Comparison of ENCODE assay signal across 1 cellular context in genomic region chr3:46538803-46539442, GRCh38.
TF ChIP-seq lines count a peak whose summit lies in the region.

No MANE protein-coding gene starts in this region.

TF ChIP-seq in GM12878, 131 proteins besides CTCF, POLR2A, EP300 and RAD21 (continued from another document and continues in another):
- TF ChIP-seq FOS (IDR thresholded peaks at IDR 0.05; ENCODE audit: borderline replicate concordance, extremely low read depth, insufficient read length), result no peak
- peak; percentile 71; the same call in 1 of the 2 replicates for TF ChIP-seq ZNF24 (IDR thresholded peaks at IDR 0.05)
- no peak for TF ChIP-seq TAF1 (IDR thresholded peaks at IDR 0.05; ENCODE audit: borderline replicate concordance, low read depth, low read length)
- peak; percentile 92 for TF ChIP-seq RELB (IDR thresholded peaks at IDR 0.05; ENCODE audit: low read depth)
- TF ChIP-seq TCF3 (IDR thresholded peaks at IDR 0.05; ENCODE audit: borderline replicate concordance, insufficient read depth, low read depth, low read length), result peak; percentile 93
- TF ChIP-seq SMARCA5 (IDR thresholded peaks at IDR 0.05), result 0 out of 2 replicates have a peak, but pooled peaks have one; percentile 22
- TF ChIP-seq KAT2A (conservative IDR thresholded peaks at IDR 0.05; ENCODE audit: control insufficient read depth, low read depth, low read length), result no peak
- no peak for TF ChIP-seq KDM1A (IDR thresholded peaks at IDR 0.05; ENCODE audit: borderline replicate concordance)
- no peak for TF ChIP-seq NRF1 (conservative IDR thresholded peaks at IDR 0.05; ENCODE audit: low read depth, low read length)
- no peak for TF ChIP-seq PRDM15 (CRISPR knock-in tag; IDR thresholded peaks at IDR 0.05)
- no peak for TF ChIP-seq MYC (IDR thresholded peaks at IDR 0.05; ENCODE audit: insufficient read depth, insufficient read length, insufficient replicate concordance, low read length, severe bottlenecking)
- peak in 1 of 2 experiments; percentile 99; a peak in 2 of 4 replicates for TF ChIP-seq ETV6 (conservative IDR thresholded peaks at IDR 0.05 in 1 of 2, IDR thresholded peaks at IDR 0.05 in 1 of 2; ENCODE audit: borderline replicate concordance in 1 of 2, low read depth in 1 of 2)
- TF ChIP-seq IRF4 (IDR thresholded peaks at IDR 0.05; ENCODE audit: low read depth, low read length), result peak; percentile 89
- TF ChIP-seq POLR2AphosphoS2 (IDR thresholded peaks at IDR 0.05; ENCODE audit: low read depth, low read length), result no peak
- TF ChIP-seq FOXK2 (IDR thresholded peaks at IDR 0.05), result no peak
- peak; percentile 91 for TF ChIP-seq NBN (IDR thresholded peaks at IDR 0.05)
- no peak for TF ChIP-seq SREBF1 (IDR thresholded peaks at IDR 0.05; ENCODE audit: low read length)
- peak; percentile 70 for TF ChIP-seq RELA (IDR thresholded peaks at IDR 0.05; ENCODE audit: borderline replicate concordance, partially characterized antibody)
- TF ChIP-seq SUPT20H (IDR thresholded peaks at IDR 0.05; ENCODE audit: borderline replicate concordance, control insufficient read depth, low read depth, low read length), result no peak
- no peak for TF ChIP-seq NR2C2 (IDR thresholded peaks at IDR 0.05; ENCODE audit: borderline replicate concordance, control insufficient read depth, insufficient read length, low read depth)
- TF ChIP-seq RAD51 (IDR thresholded peaks at IDR 0.05), result no peak
- TF ChIP-seq RBBP5 (conservative IDR thresholded peaks at IDR 0.05), result 0 out of 2 replicates have a peak, but pooled peaks have one; percentile 3
- TF ChIP-seq TARDBP (IDR thresholded peaks at IDR 0.05; ENCODE audit: borderline replicate concordance), result 0 out of 2 replicates have a peak, but pooled peaks have one; percentile 29
- TF ChIP-seq ZBTB4 (CRISPR knock-in tag; IDR thresholded peaks at IDR 0.05), result no peak
- TF ChIP-seq BACH1 (IDR thresholded peaks at IDR 0.05; ENCODE audit: borderline replicate concordance), result peak; percentile 79; the same call in 1 of the 2 replicates
- TF ChIP-seq ZZZ3 (IDR thresholded peaks at IDR 0.05; ENCODE audit: control insufficient read depth, insufficient read length, low read depth), result no peak
- TF ChIP-seq CUX1 (IDR thresholded peaks at IDR 0.05; ENCODE audit: insufficient replicate concordance, low read depth, low read length), result no peak
- no peak for TF ChIP-seq SRF (IDR thresholded peaks at IDR 0.05; ENCODE audit: low read depth in 2 of 2, low read length in 2 of 2)
- no peak; the same call in 1 of the 2 replicates for TF ChIP-seq ZBTB40 (IDR thresholded peaks at IDR 0.05; ENCODE audit: borderline replicate concordance)
- peak; percentile 68 for TF ChIP-seq TCF7 (IDR thresholded peaks at IDR 0.05; ENCODE audit: borderline replicate concordance)
- peak; percentile 76 for TF ChIP-seq PKNOX1 (IDR thresholded peaks at IDR 0.05)
- TF ChIP-seq BCL3 (IDR thresholded peaks at IDR 0.05; ENCODE audit: borderline replicate concordance, insufficient read depth, low read depth, low read length, poor library complexity, severe bottlenecking), result no peak
- peak; percentile 99 for TF ChIP-seq MEF2A (IDR thresholded peaks at IDR 0.05; ENCODE audit: insufficient read depth, low read depth, low read length)
- peak; percentile 99 for TF ChIP-seq MTA2 (IDR thresholded peaks at IDR 0.05; ENCODE audit: low read depth)
- TF ChIP-seq POLR2AphosphoS5 (IDR thresholded peaks at IDR 0.05; ENCODE audit: low read length), result peak; percentile 42; the same call in 1 of the 2 replicates
- peak; percentile 79 for TF ChIP-seq CREB1 (IDR thresholded peaks at IDR 0.05; ENCODE audit: low read depth)
- no peak for TF ChIP-seq MAX (IDR thresholded peaks at IDR 0.05; ENCODE audit: low read depth, low read length)
